Comparison of ENCODE assay signal across 9 cellular contexts in the genomic region with DNA sequence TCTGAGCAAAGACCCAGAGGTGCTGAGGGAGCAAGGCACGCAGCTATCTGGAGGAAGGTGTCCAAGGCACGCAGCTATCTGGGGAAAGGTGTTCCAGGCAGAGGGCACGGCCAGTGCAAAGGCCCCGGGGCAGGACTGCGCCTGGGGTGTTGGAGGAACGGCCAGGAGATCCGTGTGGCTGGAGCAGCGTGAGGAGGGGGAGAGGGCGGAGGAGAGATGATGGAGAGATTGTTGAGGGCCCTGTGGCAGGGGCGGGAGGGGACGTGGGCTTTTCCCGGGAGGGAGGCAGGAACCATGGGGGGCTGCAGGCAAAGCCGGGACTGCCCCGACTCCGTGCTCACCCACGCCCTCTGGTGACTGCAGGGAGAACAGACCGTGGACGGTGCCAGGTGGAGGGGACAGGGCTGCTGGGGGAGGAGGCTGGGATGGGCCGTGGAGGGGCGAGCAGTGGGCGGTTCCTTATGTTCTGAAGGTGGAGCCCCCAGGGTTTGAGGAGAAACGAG. TPM values are rescaled to one million over a fixed set of nuclear protein-coding genes. Genes with fewer than 3 reads are reported as not detected.
DNase-seq lines count a peak whose midpoint lies in the region; ATAC-seq and TF ChIP-seq lines count a peak whose summit lies in the region.
"Had no signal": no experiment of that assay in that cellular context is flagged by ENCODE, and none has a peak within 500 bp of the region (broad histone marks: within the 10 kb centered on the region; RNA-seq: fewer than 3 reads in every experiment).

No MANE protein-coding gene starts in this region.

- H3K4me1 Mint-ChIP-seq in activated naive CD8-positive, alpha-beta T cell treated with anti-CD3 and anti-CD28 coated beads, Interleukin-2, amount 10 ng/mL, durations not matched to agents 7 days and 5 days: peaks cover 10% of the 10 kb centered on the region

- H3K9me3 Mint-ChIP-seq in activated naive CD8-positive, alpha-beta T cell treated with anti-CD3 and anti-CD28 coated beads, Interleukin-2, amount 10 ng/mL, durations not matched to agents 7 days and 5 days: no peaks in the 10 kb centered on the region

- ATAC-seq in Right ventricle myocardium inferior (peak; percentile 29), SK-N-SH treated with all-trans-retinoic acid at 6 μM for 48 hours (peak; percentile 82), HG03442 (IDR thresholded peaks at IDR 0.05; ENCODE audit: unreplicated experiment) (no peak)
- ATAC-seq in activated naive CD8-positive, alpha-beta T cell treated with anti-CD3 and anti-CD28 coated beads, Interleukin-2, amount 10 ng/mL, durations not matched to agents 7 days and 5 days (ENCODE audit: low read depth): peak; percentile 60

- H3K36me3 Mint-ChIP-seq in activated naive CD8-positive, alpha-beta T cell treated with anti-CD3 and anti-CD28 coated beads, Interleukin-2, amount 10 ng/mL, durations not matched to agents 7 days and 5 days: no peaks in the 10 kb centered on the region

- H3K4me3 Mint-ChIP-seq in activated naive CD8-positive, alpha-beta T cell treated with anti-CD3 and anti-CD28 coated beads, Interleukin-2, amount 10 ng/mL, durations not matched to agents 7 days and 5 days: no peak overlapping the region

- DNase-seq in Right ventricle myocardium inferior (ENCODE audit: missing footprints) (no peak), cardiac septum (ENCODE audit: low spot score) (no peak), iPS DF 19.7 (ENCODE audit: low read depth, low spot score) (peak; percentile 17), putamen (ENCODE audit: low spot score) (no peak)
- peak; percentile 69 for DNase-seq in activated naive CD8-positive, alpha-beta T cell treated with anti-CD3 and anti-CD28 coated beads, Interleukin-2, amount 10 ng/mL, durations not matched to agents 7 days and 5 days
- DNase-seq in stimulated activated CD4-positive, alpha-beta T cell treated with anti-CD3 and anti-CD28 coated beads, Interleukin-2, amount 100 ng/mL, for 48 hours: peak; percentile 45 to 54

- H3K27me3 Mint-ChIP-seq in activated naive CD8-positive, alpha-beta T cell treated with anti-CD3 and anti-CD28 coated beads, Interleukin-2, amount 10 ng/mL, durations not matched to agents 7 days and 5 days: peaks cover 3% of the 10 kb centered on the region

- intact Hi-C loops in Right ventricle myocardium inferior (cut with DNase I): loop anchor here (10.0 kb wide), 2 partner anchors 153 to 183 kb away; partner anchors contain the start of gene HCN2
- intact Hi-C loops in cardiac septum (cut with DNase I): no loop called here

- no peak overlapping the region for H3K27ac Mint-ChIP-seq in activated naive CD8-positive, alpha-beta T cell treated with anti-CD3 and anti-CD28 coated beads, Interleukin-2, amount 10 ng/mL, durations not matched to agents 7 days and 5 days

- POLR2A ChIA-PET in activated naive CD8-positive, alpha-beta T cell treated with anti-CD3 and anti-CD28 coated beads, Interleukin-2, amount 10 ng/mL, durations not matched to agents 7 days and 5 days (lab: Charles Lee): interaction anchor here (0.6 to 1.8 kb wide), 2 partner anchors 72 to 74 kb away, joined by 4 to 5 read pairs; partner anchors contain the start of gene RNF126

TF ChIP-seq in SK-N-SH treated with all-trans-retinoic acid at 6 μM for 48 hours, 23 proteins besides CTCF, POLR2A, EP300 and RAD21:
- no peak for TF ChIP-seq ZC3H10 (CRISPR knock-in tag; IDR thresholded peaks at IDR 0.05)
- no peak for TF ChIP-seq ZNF70 (CRISPR knock-in tag; IDR thresholded peaks at IDR 0.05)
TF ChIP-seq in SK-N-SH treated with all-trans-retinoic acid at 6 μM for 48 hours: peak in this region for 0.

RNA-seq across cellular contexts. Expression of gene MISP, which starts 13.3 kb away (rescaled TPM):
- total RNA-seq in Right ventricle myocardium inferior: not detected
- total RNA-seq in cardiac septum: not detected
- total RNA-seq in activated naive CD8-positive, alpha-beta T cell treated with anti-CD3 and anti-CD28 coated beads, Interleukin-2, amount 10 ng/mL, durations not matched to agents 7 days and 5 days: not detected

RNA-seq across cellular contexts. Expression of gene PALM, which starts 28.9 kb away (rescaled TPM):
- total RNA-seq in Right ventricle myocardium inferior (34.0 TPM), cardiac septum (18.9 TPM)
- not detected for total RNA-seq in activated naive CD8-positive, alpha-beta T cell treated with anti-CD3 and anti-CD28 coated beads, Interleukin-2, amount 10 ng/mL, durations not matched to agents 7 days and 5 days

RNA-seq across cellular contexts. Expression of gene PRSS57, which starts 42.4 kb away (rescaled TPM):
- total RNA-seq in Right ventricle myocardium inferior (not detected), cardiac septum (not detected)
- not detected for total RNA-seq in activated naive CD8-positive, alpha-beta T cell treated with anti-CD3 and anti-CD28 coated beads, Interleukin-2, amount 10 ng/mL, durations not matched to agents 7 days and 5 days
- total RNA-seq: glomerular endothelial cell had no signal

RNA-seq across cellular contexts. Expression of gene PTBP1, which starts 59.6 kb away (rescaled TPM):
- total RNA-seq in Right ventricle myocardium inferior (67.6 TPM), cardiac septum (76.9 TPM)
- total RNA-seq in activated naive CD8-positive, alpha-beta T cell treated with anti-CD3 and anti-CD28 coated beads, Interleukin-2, amount 10 ng/mL, durations not matched to agents 7 days and 5 days: 100 to 1,000 TPM; 400 to 411 TPM

Comparison
In these comparisons a context has a peak if more than half of its experiments do, and no peak if none do; other contexts are left out.
1. DNase-seq: peak in activated naive CD8-positive, alpha-beta T cell treated with anti-CD3 and anti-CD28 coated beads, Interleukin-2, amount 10 ng/mL, durations not matched to agents 7 days and 5 days (single experiment), iPS DF 19.7 (single experiment) and stimulated activated CD4-positive, alpha-beta T cell treated with anti-CD3 and anti-CD28 coated beads, Interleukin-2, amount 100 ng/mL, for 48 hours (2 of 2); none in Right ventricle myocardium inferior (single experiment), cardiac septum (single experiment) and putamen (single experiment).
2. RNA of gene PALM, which starts 28.9 kb away (total RNA-seq): 34.0 TPM in Right ventricle myocardium inferior (single experiment) and 18.9 TPM in cardiac septum (single experiment); not detected in activated naive CD8-positive, alpha-beta T cell treated with anti-CD3 and anti-CD28 coated beads, Interleukin-2, amount 10 ng/mL, durations not matched to agents 7 days and 5 days; every median in the first group is over 10 times any median in the second.